In genomic region chr14:77204457-77204796, GRCh38 we compare ENCODE assay signal across 18 cellular contexts. TPM values are rescaled to one million over a fixed set of nuclear protein-coding genes. Genes with fewer than 3 reads are reported as not detected.
DNase-seq lines count a peak whose midpoint lies in the region; TF ChIP-seq lines count a peak whose summit lies in the region.
"Had no signal": no experiment of that assay in that cellular context is flagged by ENCODE, and none has a peak within 500 bp of the region (broad histone marks: within the 10 kb centered on the region; RNA-seq: fewer than 3 reads in every experiment).

No MANE protein-coding gene starts in this region.

- TF ChIP-seq CTCF in dorsolateral prefrontal cortex (IDR thresholded peaks at IDR 0.05 in 54 of 56, conservative IDR thresholded peaks at IDR 0.05 in 2 of 56; ENCODE audit: low read depth in 1 of 56, partially characterized antibody in 56 of 56): no peak

- H3K27me3 ChIP-seq in dorsolateral prefrontal cortex: peaks cover 0 to 5% (median 0%) of the 10 kb centered on the region in 45 donors
- H3K27me3 ChIP-seq: testis had no signal

- no peak overlapping the region for H3K4me3 ChIP-seq in dorsolateral prefrontal cortex
- H3K4me3 ChIP-seq: testis had no signal

- DNase-seq in NCI-H1694 (lab: John Stamatoyannopoulos, UW): peak; percentile 86
- no peak for DNase-seq in NCI-H1694 treated with DMSO at 0.1 percent for 48 hours (lab: John Stamatoyannopoulos, UW)
- DNase-seq in NCI-H2196 (lab: John Stamatoyannopoulos, UW; ENCODE audit: unreplicated experiment): peak; percentile 94
- peak in 1 of 10 donors; percentile 32 for DNase-seq in dorsolateral prefrontal cortex
- no peak for DNase-seq in effector CD4-positive, alpha-beta T cell
- no peak for DNase-seq in germinal center (ENCODE audit: low spot score)
- DNase-seq in DMS114 treated with DMSO at 0.1 percent for 48 hours (lab: John Stamatoyannopoulos, UW; ENCODE audit: unreplicated experiment): no peak
- DNase-seq: 8988T; activated CD8-positive, alpha-beta T cell treated with anti-CD3 and anti-CD28 coated beads, Interleukin-2, amount 10 ng/mL, durations not matched to agents 7 days and 5 days; activated naive CD4-positive, alpha-beta T cell treated with anti-CD3 and anti-CD28 coated beads, Interleukin-2, amount 50 U/mL, for 16 hours; CD8-positive, alpha-beta memory T cell; erythroblast; mesenchymal stem cell; stimulated activated CD4-positive, alpha-beta T cell treated with anti-CD3 and anti-CD28 coated beads, Interleukin-12 subunit alpha, Interleukin-12 subunit beta, amount 100 ng/mL, for 4 hours; T-helper 9 cell; testis had no signal

- intact Hi-C loops in dorsolateral prefrontal cortex (cut with DNase I): no loop called here

- H3K27ac ChIP-seq in dorsolateral prefrontal cortex: peak overlapping the region in 35 of 59 donors; percentile 1 to 75 (median 44)
- peak overlapping the region; percentile 10 for H3K27ac ChIP-seq in temporal lobe (ENCODE audit: low read depth, low read length)
- H3K27ac ChIP-seq: RWPE1, testis had no signal

RNA-seq across cellular contexts. Expression of gene TMEM63C, which starts 22.8 kb away (rescaled TPM):
- 100 to 1,000 TPM in 1 of 120 experiments, 10 to 100 TPM in 119; 19.9 to 103 (median 62.0) TPM for total RNA-seq in dorsolateral prefrontal cortex
- total RNA-seq in temporal lobe: 11.1 TPM

Comparison
In these comparisons a context has a peak if more than half of its experiments do, and no peak if none do; other contexts are left out.
1. DNase-seq: peak in NCI-H1694 (single experiment) and NCI-H2196 (single experiment); none in NCI-H1694 treated with DMSO at 0.1 percent for 48 hours (single experiment), effector CD4-positive, alpha-beta T cell (single experiment), germinal center (single experiment) and DMS114 treated with DMSO at 0.1 percent for 48 hours (single experiment).